Comparison of ENCODE assay signal across 1 cellular context in the genomic region with DNA sequence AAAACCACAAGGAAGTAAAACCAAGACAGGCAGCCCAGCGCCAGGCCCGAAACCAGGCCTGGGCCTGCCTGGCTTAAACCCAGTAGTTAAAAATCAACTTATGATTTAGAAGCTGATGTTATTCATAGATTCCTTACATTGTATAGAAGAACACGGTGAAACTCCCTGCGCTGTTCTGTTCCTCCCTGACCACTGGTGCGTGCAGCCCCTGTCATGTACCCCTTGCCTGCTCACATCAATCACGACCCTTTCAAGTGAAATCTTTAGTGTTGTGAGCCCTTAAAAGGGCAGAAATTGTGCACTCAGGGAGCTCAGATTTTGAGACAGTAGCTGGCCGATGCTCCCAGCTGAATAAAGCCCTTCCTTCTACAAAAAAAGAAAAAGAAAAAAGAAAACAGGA. TPM values are rescaled to one million over a fixed set of nuclear protein-coding genes. Genes with fewer than 3 reads are reported as not detected.
"Had no signal": no experiment of that assay in that cellular context is flagged by ENCODE, and none has a peak within 500 bp of the region (broad histone marks: within the 10 kb centered on the region; RNA-seq: fewer than 3 reads in every experiment).

No MANE protein-coding gene starts in this region.

RNA-seq across cellular contexts. Expression of gene PRUNE2, which starts 50.5 kb away (rescaled TPM):
- polyA plus RNA-seq: HepG2 had no signal
